ENCODE assay signal across 1 cellular context in the genomic region with DNA sequence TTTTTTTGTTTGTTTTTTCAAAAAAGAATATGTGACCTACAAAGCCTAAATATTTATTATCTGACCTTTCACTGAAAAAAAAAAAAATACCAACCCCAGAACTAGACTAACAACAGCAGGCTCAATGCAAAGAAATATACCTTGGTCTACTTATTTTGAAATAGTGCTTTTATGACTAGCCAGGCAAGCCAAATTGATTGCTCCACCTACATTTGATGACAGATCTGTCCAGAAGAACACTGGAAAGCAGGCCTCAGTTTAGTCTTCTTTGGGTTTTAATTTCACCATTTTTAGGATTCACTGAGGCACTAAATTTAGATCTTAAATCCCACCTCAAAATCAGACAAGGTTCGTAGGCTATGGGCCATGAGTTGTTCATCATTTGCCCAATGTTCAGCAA.
TF ChIP-seq lines count a peak whose summit lies in the region.

No MANE protein-coding gene starts in this region.

TF ChIP-seq in WTC11, 78 proteins besides CTCF, POLR2A, EP300 and RAD21 (continued from another document):
- TF ChIP-seq ZSCAN18 (CRISPR knock-in tag; IDR thresholded peaks at IDR 0.05) (no peak), GABPB1 (CRISPR knock-in tag; IDR thresholded peaks at IDR 0.05) (no peak)
TF ChIP-seq in WTC11: peak in this region for 0.
